ENCODE assay signal across 8 cellular contexts in genomic region chr5:56481147-56481997, GRCh38.
DNase-seq lines count a peak whose midpoint lies in the region; ATAC-seq and TF ChIP-seq lines count a peak whose summit lies in the region.

No MANE protein-coding gene starts in this region.

- intact Hi-C loops in activated CD4-positive, alpha-beta memory T cell treated with anti-CD3 and anti-CD28 coated beads for 36 hours (cut with micrococcal nuclease): loop anchor here (2.0 to 10.0 kb wide), 3 partner anchors 106 to 211 kb away; no protein-coding TSS in a partner anchor

- H3K27me3 ChIP-seq in GM06990 (replicated peaks; ENCODE audit: control insufficient read depth, insufficient read depth, low read length) (no peaks in the 10 kb centered on the region), subcutaneous abdominal adipose tissue (ENCODE audit: control insufficient read depth in 5 of 5, insufficient read depth in 4 of 5, low read length in 5 of 5) (no peaks in the 10 kb centered on the region)

- H3K9me3 Mint-ChIP-seq in activated CD4-positive, alpha-beta memory T cell treated with anti-CD3 and anti-CD28 coated beads for 36 hours: peaks cover 2% of the 10 kb centered on the region
- no peaks in the 10 kb centered on the region for H3K9me3 Mint-ChIP-seq in endothelial cell (ENCODE audit: unreplicated experiment)

- H3K27ac Mint-ChIP-seq in activated CD4-positive, alpha-beta memory T cell treated with anti-CD3 and anti-CD28 coated beads for 36 hours: peak overlapping the region; percentile 75
- H3K27ac Mint-ChIP-seq in endothelial cell (ENCODE audit: unreplicated experiment): peak overlapping the region; percentile 88

- no peaks in the 10 kb centered on the region for H3K36me3 ChIP-seq in GM06990 (ENCODE audit: control insufficient read depth, insufficient read depth, low read length)
- no peaks in the 10 kb centered on the region for H3K36me3 ChIP-seq in mesodermal cell (ENCODE audit: control insufficient read depth, insufficient read depth, low read length)
- no peaks in the 10 kb centered on the region for H3K36me3 ChIP-seq in subcutaneous abdominal adipose tissue (ENCODE audit: control insufficient read depth in 5 of 5, insufficient read depth in 5 of 5, low read length in 5 of 5)

- peak overlapping the region; percentile 75 for H3K4me3 Mint-ChIP-seq in activated CD4-positive, alpha-beta memory T cell treated with anti-CD3 and anti-CD28 coated beads for 36 hours
- H3K4me3 Mint-ChIP-seq in endothelial cell (ENCODE audit: unreplicated experiment): peak overlapping the region; percentile 86

- H3K4me1 Mint-ChIP-seq in activated CD4-positive, alpha-beta memory T cell treated with anti-CD3 and anti-CD28 coated beads for 36 hours (ENCODE audit: low read depth): peaks cover 43% of the 10 kb centered on the region
- peaks cover 29% of the 10 kb centered on the region for H3K4me1 Mint-ChIP-seq in endothelial cell (ENCODE audit: unreplicated experiment)

- H3K9me3 ChIP-seq in mesodermal cell (ENCODE audit: control insufficient read depth, low read length): peaks cover 6% of the 10 kb centered on the region
- no peaks in the 10 kb centered on the region for H3K9me3 ChIP-seq in subcutaneous abdominal adipose tissue (ENCODE audit: control insufficient read depth in 5 of 5, low read length in 5 of 5)

- H3K27ac ChIP-seq in mesodermal cell (ENCODE audit: low read depth, low read length, severe bottlenecking) (peak overlapping the region; percentile 94), subcutaneous abdominal adipose tissue (ENCODE audit: low read depth, low read length) (peak overlapping the region; percentile 79)

- no peaks in the 10 kb centered on the region for H3K27me3 Mint-ChIP-seq in activated CD4-positive, alpha-beta memory T cell treated with anti-CD3 and anti-CD28 coated beads for 36 hours
- H3K27me3 Mint-ChIP-seq in endothelial cell (ENCODE audit: unreplicated experiment): no peaks in the 10 kb centered on the region

- peak overlapping the region; percentile 44 to 83 (median 65) for H3K9ac ChIP-seq in subcutaneous abdominal adipose tissue (ENCODE audit: low read length in 5 of 5)

- POLR2A ChIA-PET in activated CD4-positive, alpha-beta memory T cell treated with anti-CD3 and anti-CD28 coated beads for 36 hours (lab: Charles Lee): interaction anchor here (1.0 to 1.8 kb wide), 2 partner anchors 152 to 334 kb away, joined by 3 to 4 read pairs; partner anchors contain the start of gene MAP3K1

- ATAC-seq in GM18502 (IDR thresholded peaks at IDR 0.05; ENCODE audit: poor library complexity, unreplicated experiment) (no peak), HG03025 (IDR thresholded peaks at IDR 0.05; ENCODE audit: low FRiP score, unreplicated experiment) (no peak)

- peaks cover 28% of the 10 kb centered on the region for H3K4me1 ChIP-seq in mesodermal cell (ENCODE audit: control insufficient read depth, insufficient read depth, low read length, poor library complexity, severe bottlenecking)
- H3K4me1 ChIP-seq in subcutaneous abdominal adipose tissue (ENCODE audit: control insufficient read depth in 5 of 5, insufficient read depth in 5 of 5, low read length in 5 of 5): peaks cover 2 to 32% (median 28%) of the 10 kb centered on the region in 5 donors

- DNase-seq in GM06990 (ENCODE audit: extremely low read depth, insufficient read length) (peak; percentile 37), HuH-7.5 (ENCODE audit: low spot score) (peak; percentile 56), endothelial cell (ENCODE audit: low spot score) (peak; percentile 52)
- peak; percentile 42 for DNase-seq in activated CD4-positive, alpha-beta memory T cell treated with anti-CD3 and anti-CD28 coated beads for 36 hours

- 5 to 6% methylated on average over 30 to 31 of the region's 44 CpGs for WGBS in mesodermal cell (ENCODE audit: insufficient coverage in 2 of 2), 2 experiments

- H3K36me3 Mint-ChIP-seq in activated CD4-positive, alpha-beta memory T cell treated with anti-CD3 and anti-CD28 coated beads for 36 hours: no peaks in the 10 kb centered on the region
- H3K36me3 Mint-ChIP-seq in endothelial cell (ENCODE audit: low read depth, unreplicated experiment): no peaks in the 10 kb centered on the region

- TF ChIP-seq CTCF in GM06990 (IDR thresholded peaks at IDR 0.05; ENCODE audit: insufficient read depth, low read length, poor library complexity, severe bottlenecking) (peak; percentile 52), endothelial cell (IDR thresholded peaks at IDR 0.05; ENCODE audit: unreplicated experiment) (peak; percentile 47)

- H3K4me3 ChIP-seq in GM06990 (replicated peaks; ENCODE audit: low read depth, low read length): peak overlapping the region; percentile 56
- H3K4me3 ChIP-seq in mesodermal cell (ENCODE audit: extremely low read depth, insufficient read depth, low read length, poor library complexity, severe bottlenecking): peak overlapping the region; percentile 37
- peak overlapping the region; percentile 69 to 85 (median 75) for H3K4me3 ChIP-seq in subcutaneous abdominal adipose tissue (ENCODE audit: low read depth in 1 of 5, low read length in 5 of 5)

- CTCF ChIA-PET in activated CD4-positive, alpha-beta memory T cell treated with anti-CD3 and anti-CD28 coated beads for 36 hours (lab: Charles Lee): interaction anchor here (0.6 to 3.3 kb wide), 7 partner anchors 7 to 357 kb away, joined by 3 to 19 read pairs (median 3); no protein-coding TSS in a partner anchor
